In the genomic region with DNA sequence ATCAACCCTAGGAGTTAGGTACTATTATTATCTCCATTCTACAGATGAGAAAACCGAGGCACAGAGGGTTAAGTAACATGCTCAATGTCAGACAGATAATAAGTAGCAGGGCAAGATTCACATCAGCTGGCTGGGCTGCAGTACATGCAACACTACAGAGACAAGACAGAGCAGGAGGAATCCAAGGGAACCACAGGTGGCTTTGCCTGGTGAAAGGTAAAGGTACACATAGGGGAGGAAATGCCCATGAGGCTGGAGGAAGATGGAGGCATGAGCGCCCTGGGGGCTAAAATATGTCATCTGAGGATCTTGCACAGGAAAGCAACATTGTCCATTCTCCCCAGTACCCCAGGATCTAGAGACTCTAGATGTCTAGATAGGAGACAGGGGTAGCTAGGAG, we compare ENCODE assay signal across 17 cellular contexts. TPM values are rescaled to one million over a fixed set of nuclear protein-coding genes. Genes with fewer than 3 reads are reported as not detected.
A peak's percentile ranks its signal among the peaks of the same experiment; 100 is the strongest.
DNase-seq lines count a peak whose midpoint lies in the region; ATAC-seq and TF ChIP-seq lines count a peak whose summit lies in the region.
"Had no signal": no experiment of that assay in that cellular context is flagged by ENCODE, and none has a peak within 500 bp of the region (broad histone marks: within the 10 kb centered on the region; RNA-seq: fewer than 3 reads in every experiment).

No MANE protein-coding gene starts in this region.

- H3K4me3 Mint-ChIP-seq in activated CD8-positive, alpha-beta T cell treated with anti-CD3 and anti-CD28 coated beads, Interleukin-2, amount 10 ng/mL, durations not matched to agents 7 days and 5 days: no peak overlapping the region
- H3K4me3 Mint-ChIP-seq: neural progenitor cell had no signal

- no peaks in the 10 kb centered on the region for H3K9me3 Mint-ChIP-seq in activated CD8-positive, alpha-beta T cell treated with anti-CD3 and anti-CD28 coated beads, Interleukin-2, amount 10 ng/mL, durations not matched to agents 7 days and 5 days (ENCODE audit: insufficient read depth)

- H3K79me2 ChIP-seq in ACC112 (ENCODE audit: control insufficient read depth, insufficient read depth, low read length, unreplicated experiment): peaks cover 55% of the 10 kb centered on the region

- ATAC-seq in activated CD8-positive, alpha-beta T cell treated with anti-CD3 and anti-CD28 coated beads, Interleukin-2, amount 10 ng/mL, durations not matched to agents 7 days and 5 days: no peak
- ATAC-seq in foreskin keratinocyte (no peak), left colon (no peak)
- ATAC-seq: mucosa of descending colon had no signal

- no peak overlapping the region for H3K4me3 ChIP-seq in ACC112 (ENCODE audit: low read depth, low read length)
- H3K4me3 ChIP-seq in AG04450 (ENCODE audit: low read depth, low read length): no peak overlapping the region
- no peak overlapping the region for H3K4me3 ChIP-seq in sigmoid colon
- H3K4me3 ChIP-seq: ascending aorta, esophagus squamous epithelium, left ventricle myocardium inferior, mucosa of descending colon, neural progenitor cell had no signal

- peaks cover 39% of the 10 kb centered on the region for H3K36me3 Mint-ChIP-seq in activated CD8-positive, alpha-beta T cell treated with anti-CD3 and anti-CD28 coated beads, Interleukin-2, amount 10 ng/mL, durations not matched to agents 7 days and 5 days (ENCODE audit: low read depth)

- no peaks in the 10 kb centered on the region for H3K27me3 ChIP-seq in ACC112 (ENCODE audit: insufficient read depth, low read length)
- no peaks in the 10 kb centered on the region for H3K27me3 ChIP-seq in AG04450 (ENCODE audit: control insufficient read depth, insufficient read depth, low read length)
- H3K27me3 ChIP-seq in foreskin keratinocyte: no peaks in the 10 kb centered on the region
- H3K27me3 ChIP-seq in sigmoid colon: no peaks in the 10 kb centered on the region
- H3K27me3 ChIP-seq: ascending aorta, esophagus squamous epithelium, neural progenitor cell had no signal

- H2AFZ ChIP-seq in ACC112 (ENCODE audit: low read length, unreplicated experiment): no peak overlapping the region
- H2AFZ ChIP-seq: neural progenitor cell had no signal

- TF ChIP-seq EP300 in sigmoid colon (IDR thresholded peaks at IDR 0.05): no peak

- 91 to 96% methylated on average over 2 of the region's 2 CpGs for WGBS in sigmoid colon, 2 donors

- CTCF ChIA-PET in AG04450 (lab: Charles Lee): interaction anchor here (0.8 to 1.3 kb wide), 2 partner anchors 180 to 831 kb away, joined by 3 read pairs; no protein-coding TSS in a partner anchor
- CTCF ChIA-PET in activated CD8-positive, alpha-beta T cell treated with anti-CD3 and anti-CD28 coated beads, Interleukin-2, amount 10 ng/mL, durations not matched to agents 7 days and 5 days (lab: Charles Lee): no interaction called here

- peaks cover 23% of the 10 kb centered on the region for H3K4me1 Mint-ChIP-seq in activated CD8-positive, alpha-beta T cell treated with anti-CD3 and anti-CD28 coated beads, Interleukin-2, amount 10 ng/mL, durations not matched to agents 7 days and 5 days (ENCODE audit: low read depth)
- H3K4me1 Mint-ChIP-seq: neural progenitor cell had no signal

- H3K27ac Mint-ChIP-seq in activated CD8-positive, alpha-beta T cell treated with anti-CD3 and anti-CD28 coated beads, Interleukin-2, amount 10 ng/mL, durations not matched to agents 7 days and 5 days: peak overlapping the region; percentile 51
- H3K27ac Mint-ChIP-seq: neural progenitor cell had no signal

- DNase-seq in AG04450 (ENCODE audit: low read depth, low spot score) (no peak), foreskin keratinocyte (no peak), sigmoid colon (no peak), NCI-H526 treated with DMSO at 0.1 percent for 48 hours (lab: John Stamatoyannopoulos, UW) (no peak), left colon (no peak)
- DNase-seq in activated CD8-positive, alpha-beta T cell treated with anti-CD3 and anti-CD28 coated beads, Interleukin-2, amount 10 ng/mL, durations not matched to agents 7 days and 5 days: no peak
- DNase-seq: esophagus squamous epithelium, KG1, left ventricle myocardium inferior, mucosa of descending colon, NCI-H187, NCI-H2227 treated with DMSO at 0.1 percent for 48 hours, RPMI8226 had no signal

- H3K36me3 ChIP-seq in ACC112 (ENCODE audit: insufficient read depth, low read length): peaks cover 24% of the 10 kb centered on the region; the same call in 1 of the 2 replicates
- peaks cover 0 to 8% (median 0%) of the 10 kb centered on the region in 4 donors for H3K36me3 ChIP-seq in sigmoid colon

- H3K9me3 ChIP-seq in AG04450 (ENCODE audit: control insufficient read depth, insufficient read depth, low read length) (no peaks in the 10 kb centered on the region; the same call in 1 of the 2 replicates), sigmoid colon (no peaks in the 10 kb centered on the region)
- H3K9me3 ChIP-seq: ascending aorta, esophagus squamous epithelium, left ventricle myocardium inferior, mucosa of descending colon had no signal

- H3K4me1 ChIP-seq in ACC112 (ENCODE audit: control insufficient read depth, insufficient read depth, low read length, unreplicated experiment) (peaks cover 18% of the 10 kb centered on the region), foreskin keratinocyte (peaks cover 24% of the 10 kb centered on the region), sigmoid colon (peaks cover 0 to 14% (median 7%) of the 10 kb centered on the region in 4 donors)
- H3K4me1 ChIP-seq: left ventricle myocardium inferior, neural progenitor cell had no signal

- POLR2A ChIA-PET in AG04450 (lab: Yijun Ruan, JAX): no interaction called here
- POLR2A ChIA-PET in activated CD8-positive, alpha-beta T cell treated with anti-CD3 and anti-CD28 coated beads, Interleukin-2, amount 10 ng/mL, durations not matched to agents 7 days and 5 days (lab: Charles Lee): interaction anchor here (0.7 to 1.2 kb wide), 3 partner anchors 11 to 124 kb away, joined by 3 to 6 read pairs (median 3); no protein-coding TSS in a partner anchor

- H3K27ac ChIP-seq in ACC112 (ENCODE audit: low read depth, low read length) (peak overlapping the region; percentile 72), AG04450 (ENCODE audit: low read depth, low read length) (peak overlapping the region; percentile 23), foreskin keratinocyte (peak overlapping the region; percentile 79), sigmoid colon (peak overlapping the region in 1 of 4 donors; percentile 63)
- H3K27ac ChIP-seq: ascending aorta, esophagus squamous epithelium, left ventricle myocardium inferior, neural progenitor cell had no signal

- intact Hi-C loops in sigmoid colon (cut with DNase I) (no loop called here), left colon (cut with DNase I, micrococcal nuclease) (no loop called here)

- no peak for TF ChIP-seq POLR2A in sigmoid colon (IDR thresholded peaks at IDR 0.05)

- no peaks in the 10 kb centered on the region for H3K27me3 Mint-ChIP-seq in activated CD8-positive, alpha-beta T cell treated with anti-CD3 and anti-CD28 coated beads, Interleukin-2, amount 10 ng/mL, durations not matched to agents 7 days and 5 days (ENCODE audit: low read depth)
- H3K27me3 Mint-ChIP-seq: B cell had no signal

- no peak for TF ChIP-seq CTCF in AG04450 (IDR thresholded peaks at IDR 0.05; ENCODE audit: low read depth, low read length)
- TF ChIP-seq CTCF in foreskin keratinocyte (conservative IDR thresholded peaks at IDR 0.05): no peak
- TF ChIP-seq CTCF in sigmoid colon (IDR thresholded peaks at IDR 0.05): no peak

RNA-seq across cellular contexts. Expression of a gene that starts 8.4 kb away (rescaled TPM):
- polyA plus RNA-seq in AG04450 (2011; rRNA removed): 13.4 and 14.0 TPM in 2 replicates
- polyA minus RNA-seq in AG04450 (2011; rRNA and poly(A)+ RNA removed): 26.4 and 36.3 TPM in 2 replicates
- total RNA-seq in activated CD8-positive, alpha-beta T cell treated with anti-CD3 and anti-CD28 coated beads, Interleukin-2, amount 10 ng/mL, durations not matched to agents 7 days and 5 days: 10 to 100 TPM; 19.5 to 23.6 TPM
- 17.1 and 21.7 TPM in 2 replicates for total RNA-seq in foreskin keratinocyte
- polyA plus RNA-seq in foreskin keratinocyte: 3.1 and 3.3 TPM in 2 replicates
- 10 to 100 TPM in 1 of 4 donors, 1 to 10 TPM in 3; 6.9 to 14.7 (median 7.7) TPM for total RNA-seq in sigmoid colon
- 1 to 10 TPM; 1.8 to 2.9 (median 2.8) TPM for polyA plus RNA-seq in sigmoid colon
- 10 to 100 TPM; 15.1 to 15.2 TPM for total RNA-seq in left colon

RNA-seq across cellular contexts. Expression of a gene that starts 48.0 kb away (rescaled TPM):
- 25.3 and 25.4 TPM in 2 replicates for polyA plus RNA-seq in AG04450 (2011; rRNA removed)
- polyA minus RNA-seq in AG04450 (2011; rRNA and poly(A)+ RNA removed): 68.6 and 87.4 TPM in 2 replicates
- total RNA-seq in activated CD8-positive, alpha-beta T cell treated with anti-CD3 and anti-CD28 coated beads, Interleukin-2, amount 10 ng/mL, durations not matched to agents 7 days and 5 days: 1 to 10 TPM; 5.5 to 5.6 TPM
- total RNA-seq in foreskin keratinocyte: 54.1 and 84.4 TPM in 2 replicates
- polyA plus RNA-seq in foreskin keratinocyte: 20.8 and 27.6 TPM in 2 replicates
- total RNA-seq in sigmoid colon: 10 to 100 TPM; 19.0 to 45.1 (median 22.2) TPM
- polyA plus RNA-seq in sigmoid colon: 1 to 10 TPM; 1.8 to 8.3 (median 3.7) TPM
- total RNA-seq in left colon: 10 to 100 TPM; 13.5 to 17.7 TPM
